In the genomic region with DNA sequence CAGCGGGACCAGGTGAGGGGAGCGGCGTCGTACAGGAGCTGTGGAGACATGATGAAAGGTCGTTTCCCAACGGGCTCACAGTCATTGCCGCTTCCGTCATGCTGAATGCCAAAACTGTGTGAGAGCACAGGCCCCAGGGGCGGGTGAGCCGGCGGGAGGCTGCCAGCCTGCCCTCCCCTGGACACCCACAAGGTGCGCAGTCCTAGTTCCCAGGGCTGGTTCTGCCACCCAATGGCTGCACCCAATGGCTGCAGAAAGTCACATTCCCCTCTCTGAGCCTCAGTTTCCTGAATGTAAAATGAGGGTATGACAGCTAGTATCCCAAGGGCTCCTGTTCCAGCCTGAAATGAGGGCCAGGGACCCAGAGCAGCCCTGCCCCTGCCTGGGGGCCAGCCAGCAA, we compare ENCODE assay signal across 31 cellular contexts. TPM values are rescaled to one million over a fixed set of nuclear protein-coding genes. Genes with fewer than 3 reads are reported as not detected.
"Had no signal": no experiment of that assay in that cellular context is flagged by ENCODE, and none has a peak within 500 bp of the region (broad histone marks: within the 10 kb centered on the region; RNA-seq: fewer than 3 reads in every experiment).

No MANE protein-coding gene starts in this region.

- H3K9me3 Mint-ChIP-seq: natural killer cell had no signal

- H3K4me2 ChIP-seq: neural progenitor cell had no signal

- H3K4me1 ChIP-seq: left lung, neural progenitor cell, parathyroid adenoma, psoas muscle, testis, thyroid gland, transverse colon, upper lobe of left lung, vagina had no signal

- H3K4me1 Mint-ChIP-seq: mesothelial cell of epicardium, naive B cell, natural killer cell, neural progenitor cell had no signal

- H3K9ac ChIP-seq: neural progenitor cell, parathyroid adenoma had no signal

- H3K4me3 Mint-ChIP-seq: mesothelial cell of epicardium; naive B cell; natural killer cell; nephron progenitor cell; neural progenitor cell; stimulated activated memory B cell treated with anti-CD40 and anti-IgM and Interleukin-4, amounts not matched to agents 10 μg/mL and 1 μg/mL and 100 μg/mL, for 72 hours; stimulated activated naive CD8-positive, alpha-beta T cell treated with anti-CD3 and anti-CD28 coated beads, Interleukin-15, amount 100 ng/mL, for 72 hours had no signal

- H3K27me3 Mint-ChIP-seq: naive B cell; stimulated activated memory B cell treated with anti-CD40 and anti-IgM and Interleukin-4, amounts not matched to agents 10 μg/mL and 1 μg/mL and 100 μg/mL, for 72 hours had no signal

- H3K27ac Mint-ChIP-seq: mesothelial cell of epicardium; naive B cell; natural killer cell; neural progenitor cell; stimulated activated memory B cell treated with anti-CD40 and anti-IgM and Interleukin-4, amounts not matched to agents 10 μg/mL and 1 μg/mL and 100 μg/mL, for 72 hours had no signal

- ATAC-seq: left colon; left lung; natural killer cell; psoas muscle; sciatic nerve; stimulated activated memory B cell treated with anti-CD40 and anti-IgM and Interleukin-4, amounts not matched to agents 10 μg/mL and 1 μg/mL and 100 μg/mL, for 72 hours; stimulated activated naive CD8-positive, alpha-beta T cell treated with anti-CD3 and anti-CD28 coated beads, Interleukin-15, amount 100 ng/mL, for 72 hours had no signal

- FAIRE-seq: kidney had no signal

- H3K27me3 ChIP-seq: left lung, neural progenitor cell, right atrium auricular region, testis, thyroid gland, transverse colon, upper lobe of left lung, vagina had no signal

- DNase-seq: head of caudate nucleus; hippocampal formation; left colon; left lung; mammary epithelial cell; mesenchymal stem cell; naive B cell; natural killer cell; nephron progenitor cell; occipital lobe; stimulated activated CD4-positive, alpha-beta T cell treated with anti-CD3 and anti-CD28 coated beads, Interleukin-12 subunit alpha, Interleukin-12 subunit beta, amount 100 ng/mL, for 4 hours; stimulated activated CD4-positive, alpha-beta T cell treated with anti-CD3 and anti-CD28 coated beads, Interleukin-4, amount 100 ng/mL, for 4 hours; stimulated activated CD8-positive, alpha-beta memory T cell treated with anti-CD3 and anti-CD28 coated beads, Interleukin-4, amount 100 ng/mL, for 48 hours; stimulated activated naive CD4-positive, alpha-beta T cell treated with Interleukin-2 at 50 U/mL for 16 hours; stimulated activated naive CD8-positive, alpha-beta T cell treated with anti-CD3 and anti-CD28 coated beads, Interleukin-15, amount 100 ng/mL, for 72 hours; substantia nigra; testis; thyroid gland; transverse colon; upper lobe of left lung had no signal

- H3K27ac ChIP-seq: left lung, neural progenitor cell, parathyroid adenoma, psoas muscle, right atrium auricular region, skin epidermis, testis, thyroid gland, transverse colon, upper lobe of left lung, vagina had no signal

- H2AFZ ChIP-seq: neural progenitor cell, parathyroid adenoma had no signal

- H3K36me3 ChIP-seq: left lung, neural progenitor cell, thyroid gland, transverse colon, upper lobe of left lung, vagina had no signal

- H3K9me3 ChIP-seq: left lung, psoas muscle, right atrium auricular region, testis, thyroid gland, transverse colon, upper lobe of left lung, vagina had no signal

- H3K4me3 ChIP-seq: left lung, neural progenitor cell, psoas muscle, right atrium auricular region, skin epidermis, testis, thyroid gland, transverse colon, upper lobe of left lung, vagina had no signal

- H3K79me2 ChIP-seq: parathyroid adenoma had no signal

RNA-seq across cellular contexts. Expression of a gene that starts 23.0 kb away (rescaled TPM):
- total RNA-seq: mononuclear cell had no signal
